In genomic region chr20:32687180-32687532, GRCh38 we compare ENCODE assay signal across 28 cellular contexts. TPM values are rescaled to one million over a fixed set of nuclear protein-coding genes. Genes with fewer than 3 reads are reported as not detected.
DNase-seq lines count a peak whose midpoint lies in the region; ATAC-seq, FAIRE-seq and TF ChIP-seq lines count a peak whose summit lies in the region.
"Had no signal": no experiment of that assay in that cellular context is flagged by ENCODE, and none has a peak within 500 bp of the region (broad histone marks: within the 10 kb centered on the region; RNA-seq: fewer than 3 reads in every experiment).

No MANE protein-coding gene starts in this region.

- H2AK5ac ChIP-seq in neuronal stem cell (ENCODE audit: low read depth, low read length), result no peak overlapping the region

- H3K18ac ChIP-seq in neuronal stem cell (ENCODE audit: low read length), result no peak overlapping the region

- no peak for ATAC-seq in HepG2
- ATAC-seq in right lobe of liver, result no peak
- no peak for ATAC-seq in K562
- ATAC-seq: CD8-positive, alpha-beta T cell; GM12878 had no signal

- intact Hi-C loops in HepG2 (cut with micrococcal nuclease; ENCODE audit: unreplicated experiment) (no loop called here), right lobe of liver (cut with DNase I) (no loop called here), K562 (cut with micrococcal nuclease) (no loop called here)

- no peak overlapping the region for H3K14ac ChIP-seq in neuronal stem cell (ENCODE audit: low read length)

- H3K9ac ChIP-seq in HepG2 (ENCODE audit: insufficient read depth, low read depth, low read length) (no peak overlapping the region), K562 (ENCODE audit: insufficient read depth in 1 of 2, low read depth in 2 of 2, low read length in 2 of 2) (no peak overlapping the region), neuronal stem cell (ENCODE audit: low read depth, low read length, poor library complexity) (no peak overlapping the region)
- H3K9ac ChIP-seq: BLaER1 had no signal

- H3K4me3 ChIP-seq in HepG2 (replicated peaks in 1 of 3; ENCODE audit: insufficient read depth in 1 of 3, low read depth in 2 of 3, low read length in 3 of 3) (no peak overlapping the region), right lobe of liver (no peak overlapping the region), K562 (no peak overlapping the region), neuronal stem cell (ENCODE audit: low read length in 2 of 2) (no peak overlapping the region)
- H3K4me3 ChIP-seq: BLaER1, GM12878 had no signal

- TF ChIP-seq EP300 in HepG2 (IDR thresholded peaks at IDR 0.05; ENCODE audit: low read depth in 2 of 2, low read length in 2 of 2) (no peak), HepG2 (CRISPR knock-in tag; IDR thresholded peaks at IDR 0.05; ENCODE audit: borderline replicate concordance) (no peak), K562 (IDR thresholded peaks at IDR 0.05; ENCODE audit: low read length) (no peak)

- TF ChIP-seq CTCF in HepG2 (CRISPR knock-in tag; IDR thresholded peaks at IDR 0.05) (no peak), right lobe of liver (IDR thresholded peaks at IDR 0.05) (no peak), K562 (IDR thresholded peaks at IDR 0.05 in 2 of 3, conservative IDR thresholded peaks at IDR 0.05 in 1 of 3; ENCODE audit: insufficient read depth in 2 of 3, low read depth in 1 of 3, low read length in 3 of 3) (no peak)

- H2BK120ac ChIP-seq in neuronal stem cell (ENCODE audit: low read depth, low read length), result no peak overlapping the region

- 97% methylated on average over 9 of the region's 9 CpGs for WGBS in HepG2 (ENCODE audit: low lambda C conversion rate)
- 75% methylated on average over 2 of the region's 9 CpGs for WGBS in right lobe of liver (ENCODE audit: insufficient coverage, low coverage, low lambda C conversion rate, missing lambda C conversion rate)
- 81% methylated on average over 9 of the region's 9 CpGs for WGBS in K562 (ENCODE audit: insufficient coverage, low coverage, missing lambda C conversion rate)
- no CpG with 5 or more reads among the region's 9 CpGs for WGBS in neuronal stem cell (ENCODE audit: extremely low coverage in 2 of 2, insufficient read length in 2 of 2, insufficient replicate concordance in 1 of 2), 2 donors

- H3K79me1 ChIP-seq in neuronal stem cell (ENCODE audit: low read depth, low read length), result peaks cover 2% of the 10 kb centered on the region

- in situ Hi-C loops in HepG2 (cut with HindIII; ENCODE audit: extremely low pct_ligation_motif_present, low pct_unique_long_range_greater_than_20kb), result no loop called here
- in situ Hi-C loops in K562 (cut with MboI), result no loop called here

- H2BK5ac ChIP-seq in neuronal stem cell (ENCODE audit: low read length), result peak overlapping the region; percentile 3

- BruUV-seq in HepG2 (replicated peaks; lab: Mats Ljungman, UMichigan), result no TSS peak
- BruUV-seq in K562 (replicated peaks; lab: Mats Ljungman, UMichigan), result no TSS peak

- H3K27me3 ChIP-seq in HepG2 (ENCODE audit: control insufficient read depth in 1 of 2, insufficient read depth in 2 of 2, low read length in 2 of 2), result no peaks in the 10 kb centered on the region
- no peaks in the 10 kb centered on the region for H3K27me3 ChIP-seq in right lobe of liver
- no peaks in the 10 kb centered on the region for H3K27me3 ChIP-seq in K562 (ENCODE audit: control insufficient read depth in 2 of 2, insufficient read depth in 2 of 2, low read length in 2 of 2)
- H3K27me3 ChIP-seq in neuronal stem cell (ENCODE audit: control insufficient read depth in 3 of 3, insufficient read depth in 3 of 3, low read depth in 1 of 3, low read length in 3 of 3), result no peaks in the 10 kb centered on the region
- H3K27me3 ChIP-seq: BE2C, BLaER1 had no signal

- H2BK15ac ChIP-seq in neuronal stem cell (ENCODE audit: low read length), result no peak overlapping the region

- CTCF ChIA-PET in HepG2 (lab: Yijun Ruan, JAX; ENCODE audit: low intra/inter-chr PET ratio, low total read pairs), result no interaction called here
- CTCF ChIA-PET in K562 (lab: Yijun Ruan, JAX; ENCODE audit: low intra/inter-chr PET ratio), result no interaction called here

- H2BK12ac ChIP-seq in neuronal stem cell (ENCODE audit: low read length), result no peak overlapping the region

- H4K91ac ChIP-seq in neuronal stem cell (ENCODE audit: low read depth, low read length, poor library complexity), result no peak overlapping the region

- H3K79me2 ChIP-seq in HepG2 (ENCODE audit: insufficient read depth, low read length) (no peaks in the 10 kb centered on the region), K562 (ENCODE audit: control insufficient read depth, insufficient read depth, low read length) (no peaks in the 10 kb centered on the region)

- H3K23ac ChIP-seq in neuronal stem cell (ENCODE audit: low read depth, low read length, poor library complexity), result no peak overlapping the region

- TF ChIP-seq RAD21 in HepG2 (CRISPR knock-in tag; IDR thresholded peaks at IDR 0.05) (no peak), K562 (CRISPR knock-in tag; conservative IDR thresholded peaks at IDR 0.05 in 1 of 2, IDR thresholded peaks at IDR 0.05 in 1 of 2) (no peak)

- H3K27ac ChIP-seq in HepG2 (ENCODE audit: extremely low read length, insufficient read depth, low read length), result no peak overlapping the region
- H3K27ac ChIP-seq in right lobe of liver, result no peak overlapping the region
- no peak overlapping the region for H3K27ac ChIP-seq in K562 (ENCODE audit: extremely low read depth, low read depth, low read length)
- no peak overlapping the region for H3K27ac ChIP-seq in neuronal stem cell (replicated peaks; ENCODE audit: low read length)
- H3K27ac ChIP-seq: 22Rv1, BLaER1, C4-2B had no signal

- no peak for FAIRE-seq in HepG2 (lab: Jason Lieb, UNC)
- no peak for FAIRE-seq in K562 (lab: Jason Lieb, UNC)
- FAIRE-seq: D721Med, GM12878, GM12892, GM18507, GM19239 had no signal

- H3K9me3 ChIP-seq in HepG2 (ENCODE audit: low read length), result no peaks in the 10 kb centered on the region
- H3K9me3 ChIP-seq in right lobe of liver, result no peaks in the 10 kb centered on the region
- H3K9me3 ChIP-seq in K562 (replicated peaks; ENCODE audit: control insufficient read depth, insufficient read depth, low read depth, low read length), result no peaks in the 10 kb centered on the region
- H3K9me3 ChIP-seq in neuronal stem cell (replicated peaks in 1 of 2; ENCODE audit: control insufficient read depth in 2 of 2, insufficient read depth in 1 of 2, low read depth in 1 of 2, low read length in 2 of 2), result peaks cover 0 to 2% of the 10 kb centered on the region in 2 donors
- H3K9me3 ChIP-seq: BE2C, BLaER1, Caco-2 had no signal

- DNase-seq in HepG2 (ENCODE audit: low spot score) (no peak), right lobe of liver (no peak), K562 (ENCODE audit: extremely low read depth in 1 of 4, low spot score in 3 of 4) (no peak), neuronal stem cell (ENCODE audit: low spot score) (no peak), NCI-H345 (lab: John Stamatoyannopoulos, UW) (no peak)
- no peak for DNase-seq in effector CD8-positive, alpha-beta T cell (lab: John Stamatoyannopoulos, UW)
- DNase-seq: ACHN; BE2C; Caco-2; Calu3; CD4-positive, alpha-beta T cell; CD8-positive, alpha-beta T cell; DND-41; EL; GDM1 had no signal

- no peaks in the 10 kb centered on the region for H3K36me3 ChIP-seq in HepG2 (replicated peaks in 1 of 2; ENCODE audit: control insufficient read depth in 1 of 2, insufficient read depth in 2 of 2, low read length in 2 of 2)
- no peaks in the 10 kb centered on the region for H3K36me3 ChIP-seq in right lobe of liver
- H3K36me3 ChIP-seq in K562 (ENCODE audit: control insufficient read depth, insufficient read depth, low read length), result no peaks in the 10 kb centered on the region
- H3K36me3 ChIP-seq in neuronal stem cell (replicated peaks in 1 of 2; ENCODE audit: control insufficient read depth in 2 of 2, insufficient read depth in 2 of 2, low read length in 2 of 2), result no peaks in the 10 kb centered on the region
- H3K36me3 ChIP-seq: BE2C had no signal

- no peak overlapping the region for H3K4ac ChIP-seq in neuronal stem cell (ENCODE audit: low read length)

- H3K4me1 ChIP-seq in HepG2 (ENCODE audit: insufficient read depth, low read length) (peaks cover 47% of the 10 kb centered on the region), right lobe of liver (peaks cover 0 to 9% (median 0%) of the 10 kb centered on the region in 4 donors), K562 (replicated peaks in 1 of 2; ENCODE audit: control insufficient read depth in 2 of 2, insufficient read depth in 2 of 2, low read length in 2 of 2) (peaks cover 16 to 20% of the 10 kb centered on the region in 2 experiments), neuronal stem cell (ENCODE audit: control insufficient read depth in 2 of 2, insufficient read depth in 1 of 2, low read depth in 1 of 2, low read length in 2 of 2) (no peaks in the 10 kb centered on the region)
- H3K4me1 ChIP-seq: BE2C had no signal

- H3K4me2 ChIP-seq in HepG2 (ENCODE audit: low read depth, low read length) (no peak overlapping the region), K562 (ENCODE audit: insufficient read depth, low read length) (no peak overlapping the region), neuronal stem cell (ENCODE audit: insufficient read depth, low read length, poor library complexity, severe bottlenecking) (no peak overlapping the region)
- H3K4me2 ChIP-seq: BLaER1 had no signal

- H4K20me1 ChIP-seq in HepG2 (ENCODE audit: insufficient read depth, low read length) (no peaks in the 10 kb centered on the region), K562 (replicated peaks; ENCODE audit: control insufficient read depth, insufficient read depth, low read length) (no peaks in the 10 kb centered on the region)
- H4K20me1 ChIP-seq: BLaER1 had no signal

- H3K9me1 ChIP-seq in K562 (ENCODE audit: control insufficient read depth, insufficient read depth, low read length), result no peaks in the 10 kb centered on the region

- POLR2A ChIA-PET in HepG2 (lab: Yijun Ruan, JAX) (interaction anchor here (1.2 to 3.5 kb wide), 2 partner anchors 15 to 22 kb away, joined by 3 to 17 read pairs; no protein-coding TSS in a partner anchor), K562 (lab: Yijun Ruan, JAX) (no interaction called here)

- TF ChIP-seq POLR2A in HepG2 (IDR thresholded peaks at IDR 0.05; ENCODE audit: insufficient read depth in 1 of 2, low read depth in 2 of 2, low read length in 2 of 2), result no peak
- no peak for TF ChIP-seq POLR2A in right lobe of liver (IDR thresholded peaks at IDR 0.05)
- no peak for TF ChIP-seq POLR2A in K562 (conservative IDR thresholded peaks at IDR 0.05)

- H4K8ac ChIP-seq in neuronal stem cell (ENCODE audit: low read depth, low read length), result no peak overlapping the region

- H2AFZ ChIP-seq in HepG2 (ENCODE audit: low read length), result no peak overlapping the region
- no peak overlapping the region for H2AFZ ChIP-seq in K562 (ENCODE audit: low read depth, low read length)
- H2AFZ ChIP-seq in neuronal stem cell (ENCODE audit: low read length), result no peak overlapping the region

RNA-seq across cellular contexts. Expression of gene C20orf203, which starts 13.4 kb away (rescaled TPM):
- 0.02 TPM in 1 of 2 replicates, not detected in the other for total RNA-seq in HepG2 (2016; rRNA removed; fragmentation: Illumina TruSeq; extraction: Trizol)
- total RNA-seq in HepG2 (2016; cell fraction: cytosol; rRNA removed; fragmentation: Illumina TruSeq; extraction: Trizol; ENCODE audit: low read depth), result not detected in 2 replicates
- total RNA-seq in HepG2 (2016; cell fraction: insoluble cytoplasmic fraction; rRNA removed; fragmentation: Illumina TruSeq; extraction: Trizol), result 0.03 and 0.04 TPM in 2 replicates
- not detected in 2 replicates for total RNA-seq in HepG2 (2016; cell fraction: membrane; rRNA removed; fragmentation: Illumina TruSeq; extraction: Trizol)
- 0.12 TPM in 1 of 2 replicates, not detected in the other for total RNA-seq in HepG2 (2016; cell fraction: nucleus; rRNA removed; fragmentation: Illumina TruSeq; extraction: Trizol)
- 0.04 and 0.05 TPM in 2 replicates for polyA plus RNA-seq in HepG2 (2011; rRNA removed)
- 0.01 TPM in 1 of 2 replicates, not detected in the other for polyA plus RNA-seq in HepG2 (2011; cell fraction: cytosol; rRNA removed)
- 0.24 and 0.29 TPM in 2 replicates for polyA plus RNA-seq in HepG2 (2011; cell fraction: nucleus; rRNA removed)
- polyA plus RNA-seq in HepG2 (2012), result 0.03 and 0.08 TPM in 2 replicates
- polyA plus RNA-seq in HepG2 (2016; cell fraction: cytosol; fragmentation: Illumina TruSeq; extraction: Trizol; ENCODE audit: low read depth), result not detected in 2 replicates
- not detected in 2 replicates for polyA plus RNA-seq in HepG2 (2016; cell fraction: insoluble cytoplasmic fraction; fragmentation: Illumina TruSeq; extraction: Trizol; ENCODE audit: low read depth)
- polyA plus RNA-seq in HepG2 (2016; cell fraction: membrane; fragmentation: Illumina TruSeq; extraction: Trizol; ENCODE audit: low read depth), result 0.06 TPM in 1 of 2 replicates, not detected in the other
- polyA plus RNA-seq in HepG2 (2016; cell fraction: nucleus; fragmentation: Illumina TruSeq; extraction: Trizol; ENCODE audit: insufficient read depth, low read depth), result not detected in 2 replicates
- 0.18 TPM in 1 of 2 replicates, not detected in the other for polyA minus RNA-seq in HepG2 (2011; rRNA and poly(A)+ RNA removed; ENCODE audit: low replicate concordance)
- polyA minus RNA-seq in HepG2 (2011; cell fraction: cytosol; rRNA and poly(A)+ RNA removed), result not detected in 2 replicates
- polyA minus RNA-seq in HepG2 (2011; cell fraction: nucleus; rRNA and poly(A)+ RNA removed), result 0.12 and 0.13 TPM in 2 replicates
- total RNA-seq in right lobe of liver, result not detected
- 15.7 and 23.6 TPM in 2 replicates for total RNA-seq in K562 (2011; cell fraction: chromatin; rRNA removed; ENCODE audit: low replicate concordance)
- 8.0 and 10.7 TPM in 2 replicates for total RNA-seq in K562 (2011; cell fraction: nucleolus; rRNA removed)
- 19.4 and 25.1 TPM in 2 replicates for total RNA-seq in K562 (2011; cell fraction: nucleoplasm; rRNA removed)
- total RNA-seq in K562 (2014; rRNA removed), result 0.68 and 0.78 TPM in 2 replicates
- 0.48 and 0.62 TPM in 2 replicates for total RNA-seq in K562 (2014; rRNA removed; fragmentation: Illumina TruSeq; extraction: Trizol)
- total RNA-seq in K562 (2015; rRNA removed; fragmentation: Illumina TruSeq; extraction: Trizol), result 0.57 and 0.58 TPM in 2 replicates
- 2.0 and 2.4 TPM in 2 replicates for total RNA-seq in K562 (2021)
- polyA plus RNA-seq in K562 (2011; rRNA removed), result 0.52 and 1.5 TPM in 2 replicates
- polyA plus RNA-seq in K562 (2011; cell fraction: cytosol; rRNA removed), result 0.60 and 1.3 TPM in 2 replicates
- 3.0 and 4.6 TPM in 2 replicates for polyA plus RNA-seq in K562 (2011; cell fraction: nucleus; rRNA removed)
- polyA plus RNA-seq in K562 (2012), result 0.73 and 1.5 TPM in 2 replicates
- 0.58 and 0.68 TPM in 2 replicates for polyA plus RNA-seq in K562 (2014; fragmentation: Illumina TruSeq; extraction: Trizol)
- polyA plus RNA-seq in K562 (2014; fragmentation: Nextera tagmentation; extraction: Ambion mirVana), result under 1 TPM; 0.56 to 0.69 TPM
- 2.0 and 2.3 TPM in 2 replicates for polyA plus RNA-seq in K562 (2014; rRNA removed)
- polyA minus RNA-seq in K562 (2011; rRNA and poly(A)+ RNA removed), result 0.21 and 0.72 TPM in 2 replicates
- 0.64 TPM in 1 of 2 replicates, not detected in the other for polyA minus RNA-seq in K562 (2011; cell fraction: cytosol; rRNA and poly(A)+ RNA removed)
- polyA minus RNA-seq in K562 (2011; cell fraction: nucleus; rRNA and poly(A)+ RNA removed), result 0.81 and 4.7 TPM in 2 replicates
- 0.21 TPM for polyA plus RNA-seq in neuronal stem cell (2013, experiment 1 of 2)
- 0.18 TPM for polyA plus RNA-seq in neuronal stem cell (2013, experiment 2 of 2)
- total RNA-seq: A172, A673, Caco-2, Calu3, Daoy, G401, GM12878 had no signal
- polyA plus RNA-seq: AG04450 had no signal

RNA-seq across cellular contexts. Expression of gene COMMD7, which starts 56.1 kb away (rescaled TPM):
- 42.1 and 50.7 TPM in 2 replicates for total RNA-seq in HepG2 (2016; rRNA removed; fragmentation: Illumina TruSeq; extraction: Trizol)
- 43.5 and 46.2 TPM in 2 replicates for total RNA-seq in HepG2 (2016; cell fraction: cytosol; rRNA removed; fragmentation: Illumina TruSeq; extraction: Trizol; ENCODE audit: low read depth)
- total RNA-seq in HepG2 (2016; cell fraction: insoluble cytoplasmic fraction; rRNA removed; fragmentation: Illumina TruSeq; extraction: Trizol), result 45.7 and 51.2 TPM in 2 replicates
- total RNA-seq in HepG2 (2016; cell fraction: membrane; rRNA removed; fragmentation: Illumina TruSeq; extraction: Trizol), result 61.6 and 66.4 TPM in 2 replicates
- 18.5 and 21.3 TPM in 2 replicates for total RNA-seq in HepG2 (2016; cell fraction: nucleus; rRNA removed; fragmentation: Illumina TruSeq; extraction: Trizol)
- polyA plus RNA-seq in HepG2 (2011; rRNA removed), result 53.3 and 57.6 TPM in 2 replicates
- polyA plus RNA-seq in HepG2 (2011; cell fraction: cytosol; rRNA removed), result 43.6 and 53.1 TPM in 2 replicates
- polyA plus RNA-seq in HepG2 (2011; cell fraction: nucleus; rRNA removed), result 25.7 and 36.0 TPM in 2 replicates
- 41.4 and 42.8 TPM in 2 replicates for polyA plus RNA-seq in HepG2 (2012)
- 58.9 and 74.1 TPM in 2 replicates for polyA plus RNA-seq in HepG2 (2016; cell fraction: cytosol; fragmentation: Illumina TruSeq; extraction: Trizol; ENCODE audit: low read depth)
- polyA plus RNA-seq in HepG2 (2016; cell fraction: insoluble cytoplasmic fraction; fragmentation: Illumina TruSeq; extraction: Trizol; ENCODE audit: low read depth), result 70.1 and 77.5 TPM in 2 replicates
- polyA plus RNA-seq in HepG2 (2016; cell fraction: membrane; fragmentation: Illumina TruSeq; extraction: Trizol; ENCODE audit: low read depth), result 74.5 and 89.5 TPM in 2 replicates
- polyA plus RNA-seq in HepG2 (2016; cell fraction: nucleus; fragmentation: Illumina TruSeq; extraction: Trizol; ENCODE audit: insufficient read depth, low read depth), result 54.8 and 59.1 TPM in 2 replicates
- polyA minus RNA-seq in HepG2 (2011; rRNA and poly(A)+ RNA removed; ENCODE audit: low replicate concordance), result 21.5 and 39.2 TPM in 2 replicates
- polyA minus RNA-seq in HepG2 (2011; cell fraction: cytosol; rRNA and poly(A)+ RNA removed), result 16.5 and 16.9 TPM in 2 replicates
- 9.7 and 13.8 TPM in 2 replicates for polyA minus RNA-seq in HepG2 (2011; cell fraction: nucleus; rRNA and poly(A)+ RNA removed)
- 10 to 100 TPM; 15.2 to 21.3 (median 18.6) TPM for total RNA-seq in right lobe of liver
- total RNA-seq in K562 (2011; cell fraction: chromatin; rRNA removed; ENCODE audit: low replicate concordance), result 20.0 and 25.5 TPM in 2 replicates
- 14.6 and 19.0 TPM in 2 replicates for total RNA-seq in K562 (2011; cell fraction: nucleolus; rRNA removed)
- total RNA-seq in K562 (2011; cell fraction: nucleoplasm; rRNA removed), result 18.1 and 26.9 TPM in 2 replicates
- 24.5 and 27.4 TPM in 2 replicates for total RNA-seq in K562 (2014; rRNA removed)
- 33.3 and 34.7 TPM in 2 replicates for total RNA-seq in K562 (2014; rRNA removed; fragmentation: Illumina TruSeq; extraction: Trizol)
- total RNA-seq in K562 (2015; rRNA removed; fragmentation: Illumina TruSeq; extraction: Trizol), result 33.1 and 34.4 TPM in 2 replicates
- total RNA-seq in K562 (2021), result 39.8 and 41.5 TPM in 2 replicates
- polyA plus RNA-seq in K562 (2011; rRNA removed), result 62.8 and 71.5 TPM in 2 replicates
- 47.9 and 63.7 TPM in 2 replicates for polyA plus RNA-seq in K562 (2011; cell fraction: cytosol; rRNA removed)
- 31.9 and 51.6 TPM in 2 replicates for polyA plus RNA-seq in K562 (2011; cell fraction: nucleus; rRNA removed)
- 52.0 and 91.9 TPM in 2 replicates for polyA plus RNA-seq in K562 (2012)
- polyA plus RNA-seq in K562 (2014; fragmentation: Illumina TruSeq; extraction: Trizol), result 58.2 and 69.1 TPM in 2 replicates
- 10 to 100 TPM; 11.9 to 17.0 TPM for polyA plus RNA-seq in K562 (2014; fragmentation: Nextera tagmentation; extraction: Ambion mirVana)
- polyA plus RNA-seq in K562 (2014; rRNA removed), result 44.5 and 49.7 TPM in 2 replicates
- polyA minus RNA-seq in K562 (2011; rRNA and poly(A)+ RNA removed), result 21.4 and 30.4 TPM in 2 replicates
- polyA minus RNA-seq in K562 (2011; cell fraction: cytosol; rRNA and poly(A)+ RNA removed), result 16.0 and 16.4 TPM in 2 replicates
- polyA minus RNA-seq in K562 (2011; cell fraction: nucleus; rRNA and poly(A)+ RNA removed), result 4.0 and 8.4 TPM in 2 replicates
- polyA plus RNA-seq in neuronal stem cell (2013, experiment 1 of 2), result 37.3 TPM
- polyA plus RNA-seq in neuronal stem cell (2013, experiment 2 of 2), result 36.0 TPM

Comparison
In these comparisons a context has a peak if more than half of its experiments do, and no peak if none do; other contexts are left out.
1. Of the 241 proteins assayed by ChIP-seq in both HepG2 and K562: peak only in HepG2: SETDB1 and ZBTB34; only in K562: ZNF121; in both: none; in neither: 238.